Comparison of ENCODE assay signal across 8 cellular contexts in genomic region chr20:47358672-47359532, GRCh38. TPM values are rescaled to one million over a fixed set of nuclear protein-coding genes. Genes with fewer than 3 reads are reported as not detected.
A peak's percentile ranks its signal among the peaks of the same experiment; 100 is the strongest.
DNase-seq lines count a peak whose midpoint lies in the region; ATAC-seq and TF ChIP-seq lines count a peak whose summit lies in the region.

No MANE protein-coding gene starts in this region.

- no peak for TF ChIP-seq POLR2A in lower leg skin (IDR thresholded peaks at IDR 0.05)

- H3K27me3 ChIP-seq in RWPE2 (ENCODE audit: insufficient read depth, poor library complexity, severe bottlenecking), result no peaks in the 10 kb centered on the region

- H3K4me3 ChIP-seq in RWPE2 (ENCODE audit: severe bottlenecking) (no peak overlapping the region), lower leg skin (ENCODE audit: low read depth, poor library complexity, severe bottlenecking) (no peak overlapping the region)

- peak overlapping the region; percentile 99 for H3K27ac ChIP-seq in RWPE2 (ENCODE audit: poor library complexity, severe bottlenecking)

- no peaks in the 10 kb centered on the region for H3K9me3 ChIP-seq in RWPE2 (ENCODE audit: severe bottlenecking)

- ATAC-seq in RWPE2 (ENCODE audit: low read depth), result peak; percentile 50
- no peak for ATAC-seq in HG03342 (IDR thresholded peaks at IDR 0.05; ENCODE audit: unreplicated experiment)

- intact Hi-C loops in lower leg skin (cut with DNase I; ENCODE audit: low total_unique reads), result no loop called here

- peaks cover 72% of the 10 kb centered on the region for H3K4me1 ChIP-seq in RWPE2 (ENCODE audit: insufficient read depth, poor library complexity, severe bottlenecking)

- peaks cover 11% of the 10 kb centered on the region for H3K36me3 ChIP-seq in RWPE2 (ENCODE audit: low read depth)

- DNase-seq in COLO829 (ENCODE audit: low spot score) (peak; percentile 66), HT-29 (ENCODE audit: low spot score) (peak; percentile 99), RWPE2 (ENCODE audit: low spot score) (peak; percentile 97), dermis microvascular lymphatic vessel endothelial cell (ENCODE audit: low read depth in 2 of 2) (peak; percentile 97 to 99), lower leg skin (ENCODE audit: low spot score in 2 of 2) (peak; percentile 93 to 96), superior temporal gyrus (ENCODE audit: extremely low spot score) (peak; percentile 93)
- no peak for DNase-seq in activated CD4-positive, CD25-positive, alpha-beta regulatory T cell (lab: John Stamatoyannopoulos, UW)

- TF ChIP-seq CTCF in RWPE2 (IDR thresholded peaks at IDR 0.05; ENCODE audit: poor library complexity, severe bottlenecking), result no peak
- peak in 1 of 3 donors; percentile 38 for TF ChIP-seq CTCF in lower leg skin (IDR thresholded peaks at IDR 0.05)

- 8 to 11% methylated on average over 17 of the region's 17 CpGs for WGBS in lower leg skin, 2 donors

RNA-seq across cellular contexts. Expression of gene ZMYND8, which starts 2.4 kb away (rescaled TPM):
- total RNA-seq in HT-29 (2014; rRNA removed; shearing (Covaris generic)), result 30.9 and 35.6 TPM in 2 replicates
- total RNA-seq in dermis microvascular lymphatic vessel endothelial cell (24.9 and 28.3 TPM in 2 replicates), lower leg skin (10 to 100 TPM; 42.2 to 79.0 (median 65.4) TPM)

Comparison
In these comparisons a context has a peak if more than half of its experiments do, and no peak if none do; other contexts are left out.
1. DNase-seq: peak in COLO829 (single experiment), HT-29 (single experiment), RWPE2 (single experiment), dermis microvascular lymphatic vessel endothelial cell (2 of 2), lower leg skin (2 of 2) and superior temporal gyrus (single experiment); none in activated CD4-positive, CD25-positive, alpha-beta regulatory T cell (0 of 4).